8 cellular contexts compared by ENCODE assay signal in the genomic region with DNA sequence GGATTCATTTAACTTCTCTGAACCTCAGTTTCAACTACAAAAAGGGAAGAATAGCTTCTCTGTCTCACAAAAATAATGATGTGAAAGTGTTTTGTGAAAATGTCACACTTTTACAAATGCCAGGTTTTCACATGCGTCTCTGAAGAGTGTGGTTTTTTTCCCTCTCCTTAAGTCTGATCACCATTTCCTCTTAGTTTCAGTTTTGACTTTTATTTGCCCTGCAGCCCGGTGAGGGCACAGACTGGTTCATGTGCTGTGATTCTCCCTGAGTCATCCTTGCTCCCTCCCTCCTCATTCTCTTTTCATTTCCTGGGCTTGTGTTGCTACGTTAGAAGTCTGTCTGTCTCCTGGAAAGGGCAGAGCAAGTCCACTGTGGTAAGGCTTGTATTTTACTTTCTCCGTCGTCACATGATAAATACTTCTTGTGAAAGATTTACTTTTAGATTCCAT.
DNase-seq lines count a peak whose midpoint lies in the region; ATAC-seq and TF ChIP-seq lines count a peak whose summit lies in the region.

No MANE protein-coding gene starts in this region.

- H3K4me1 Mint-ChIP-seq in T-helper 2 cell treated with Interferon-gamma antibody and Interleukin-4, amounts not matched to agents 5 μg/mL and 100 μg/mL, for 36 hours (ENCODE audit: low read depth): peaks cover 10% of the 10 kb centered on the region

- H3K27ac Mint-ChIP-seq in T-helper 2 cell treated with Interferon-gamma antibody and Interleukin-4, amounts not matched to agents 5 μg/mL and 100 μg/mL, for 36 hours: peak overlapping the region; percentile 78

- no peaks in the 10 kb centered on the region for H3K27me3 Mint-ChIP-seq in T-helper 2 cell treated with Interferon-gamma antibody and Interleukin-4, amounts not matched to agents 5 μg/mL and 100 μg/mL, for 36 hours (ENCODE audit: low read depth)

- peak overlapping the region; percentile 56 for H3K4me3 ChIP-seq in choroid plexus epithelial cell (ENCODE audit: low read depth, low read length)

- TF ChIP-seq CTCF in C4-2B (conservative IDR thresholded peaks at IDR 0.05): no peak
- TF ChIP-seq CTCF in choroid plexus epithelial cell (conservative IDR thresholded peaks at IDR 0.05; ENCODE audit: low read depth, low read length): no peak

- no peaks in the 10 kb centered on the region for H3K9me3 Mint-ChIP-seq in T-helper 2 cell treated with Interferon-gamma antibody and Interleukin-4, amounts not matched to agents 5 μg/mL and 100 μg/mL, for 36 hours

- DNase-seq in HS-27A (ENCODE audit: low read depth) (peak; percentile 36), choroid plexus epithelial cell (ENCODE audit: low read depth) (peak; percentile 99), left lobe of liver (ENCODE audit: low spot score) (no peak), NCI-H748 treated with DMSO at 0.1 percent for 48 hours (lab: John Stamatoyannopoulos, UW) (no peak)
- peak; percentile 58 for DNase-seq in T-helper 2 cell treated with Interferon-gamma antibody and Interleukin-4, amounts not matched to agents 5 μg/mL and 100 μg/mL, for 36 hours (ENCODE audit: low spot score)
- peak; percentile 7 to 51 for DNase-seq in stimulated activated CD4-positive, alpha-beta T cell treated with anti-CD3 and anti-CD28 coated beads, Interleukin-4, amount 100 ng/mL, for 4 hours

- peaks cover 12% of the 10 kb centered on the region for H3K36me3 Mint-ChIP-seq in T-helper 2 cell treated with Interferon-gamma antibody and Interleukin-4, amounts not matched to agents 5 μg/mL and 100 μg/mL, for 36 hours (ENCODE audit: low read depth)

- ATAC-seq in GM19467 (IDR thresholded peaks at IDR 0.05; ENCODE audit: unreplicated experiment) (peak; percentile 66), left lobe of liver (peak; percentile 92)

- H3K4me3 Mint-ChIP-seq in T-helper 2 cell treated with Interferon-gamma antibody and Interleukin-4, amounts not matched to agents 5 μg/mL and 100 μg/mL, for 36 hours: peak overlapping the region; percentile 68

- peak overlapping the region; percentile 85 for H3K27ac ChIP-seq in C4-2B

Comparison
In these comparisons a context has a peak if more than half of its experiments do, and no peak if none do; other contexts are left out.
1. DNase-seq: peak in HS-27A (single experiment), T-helper 2 cell treated with Interferon-gamma antibody and Interleukin-4, amounts not matched to agents 5 μg/mL and 100 μg/mL, for 36 hours (single experiment), choroid plexus epithelial cell (single experiment) and stimulated activated CD4-positive, alpha-beta T cell treated with anti-CD3 and anti-CD28 coated beads, Interleukin-4, amount 100 ng/mL, for 4 hours (2 of 2); none in left lobe of liver (single experiment) and NCI-H748 treated with DMSO at 0.1 percent for 48 hours (single experiment).